In the genomic region with DNA sequence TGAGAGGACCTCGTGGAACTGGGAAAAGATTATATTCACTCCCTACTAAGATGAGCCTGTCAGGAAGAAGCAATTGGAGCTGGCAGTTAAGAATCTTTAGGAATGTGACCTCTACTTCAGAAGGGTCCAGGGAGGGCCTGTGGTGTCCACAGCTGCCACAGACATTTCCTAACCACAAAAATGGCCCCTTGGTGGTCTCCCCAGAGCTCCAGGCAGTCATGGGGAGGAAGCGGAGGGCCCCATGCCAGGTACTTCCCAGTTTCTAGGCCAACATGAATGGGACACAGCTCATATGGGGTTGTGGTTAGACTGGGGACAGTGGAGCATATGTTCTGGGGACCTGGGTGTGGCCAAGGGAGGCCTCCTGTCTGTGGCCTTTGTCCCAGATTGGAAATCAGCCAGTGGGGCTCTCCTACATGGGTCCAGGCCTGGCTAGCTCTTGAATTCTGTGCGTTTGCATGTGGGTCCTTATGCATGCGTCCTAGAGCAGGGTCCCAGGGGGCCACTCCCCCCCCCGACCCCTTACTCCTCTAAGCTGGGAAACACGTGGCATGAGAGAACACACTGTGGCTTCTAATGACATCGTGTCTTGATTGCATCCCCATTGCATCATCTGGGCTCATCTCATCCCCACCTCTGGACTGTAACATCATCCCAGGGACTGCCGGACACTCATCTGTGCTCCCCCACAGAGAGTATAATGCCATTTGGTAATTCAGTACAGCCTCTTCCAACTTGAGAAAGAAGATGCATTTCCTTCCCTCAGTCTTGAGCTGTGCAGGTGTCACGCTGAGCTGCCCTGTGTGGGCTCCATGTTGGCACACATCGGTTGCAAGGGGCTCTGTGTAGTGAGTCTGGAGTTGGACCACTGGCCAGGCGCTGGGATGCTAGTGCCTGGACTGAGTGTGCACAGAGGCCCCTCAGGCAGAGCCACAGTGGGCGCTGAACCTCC, we compare ENCODE assay signal across 8 cellular contexts. TPM values are rescaled to one million over a fixed set of nuclear protein-coding genes. Genes with fewer than 3 reads are reported as not detected.
DNase-seq lines count a peak whose midpoint lies in the region; ATAC-seq and TF ChIP-seq lines count a peak whose summit lies in the region.

No MANE protein-coding gene starts in this region.

- TF ChIP-seq EP300 in esophagus muscularis mucosa (IDR thresholded peaks at IDR 0.05), result no peak

- H3K27ac ChIP-seq in heart right ventricle (peak overlapping the region in 8 of 10 donors; percentile 7 to 96 (median 45)), urinary bladder (ENCODE audit: low read depth) (peak overlapping the region; percentile 46), esophagus muscularis mucosa (replicated peaks in 1 of 4) (peak overlapping the region in 1 of 4 donors; percentile 41)

- DNase-seq in heart right ventricle (no peak), Right ventricle myocardium inferior (ENCODE audit: missing footprints) (no peak), SKM-1 (lab: John Stamatoyannopoulos, UW; ENCODE audit: unreplicated experiment) (peak; percentile 23), glutamatergic neuron (peak; percentile 60), esophagus muscularis mucosa (ENCODE audit: extremely low spot score) (no peak), NCI-H526 (lab: John Stamatoyannopoulos, UW) (no peak)
- DNase-seq in activated T-cell treated with anti-CD3 and anti-CD28 coated beads, Interleukin-2, amount 50 U/mL, for 1 hour, result no peak

- H3K4me1 Mint-ChIP-seq in glutamatergic neuron (ENCODE audit: low read depth, unreplicated experiment), result peaks cover 20% of the 10 kb centered on the region

- ATAC-seq in heart right ventricle, result peak in 2 of 8 donors; percentile 4 to 39
- no peak for ATAC-seq in Right ventricle myocardium inferior

- H3K36me3 ChIP-seq in heart right ventricle (peaks cover 0 to 35% (median under 1%) of the 10 kb centered on the region in 9 donors), urinary bladder (ENCODE audit: insufficient read depth) (no peaks in the 10 kb centered on the region), esophagus muscularis mucosa (peaks cover 0 to 32% (median 9%) of the 10 kb centered on the region in 4 donors)

- no peaks in the 10 kb centered on the region for H3K36me3 Mint-ChIP-seq in glutamatergic neuron (ENCODE audit: unreplicated experiment)

- peaks cover 12 to 100% (median 78%) of the 10 kb centered on the region in 9 donors for H3K4me1 ChIP-seq in heart right ventricle
- peaks cover 2% of the 10 kb centered on the region for H3K4me1 ChIP-seq in urinary bladder (ENCODE audit: insufficient read depth)
- H3K4me1 ChIP-seq in esophagus muscularis mucosa, result peaks cover 64 to 82% (median 74%) of the 10 kb centered on the region in 4 donors

- H3K9me3 Mint-ChIP-seq in glutamatergic neuron (ENCODE audit: unreplicated experiment), result peaks cover 14% of the 10 kb centered on the region

- WGBS in heart right ventricle, 2 donors, result 78 to 89% methylated on average over 12 of the region's 12 CpGs
- 88% methylated on average over 12 of the region's 12 CpGs for WGBS in urinary bladder
- WGBS in esophagus muscularis mucosa, result 77% methylated on average over 7 of the region's 12 CpGs

- intact Hi-C loops in heart right ventricle (cut with DNase I), result no loop called here
- intact Hi-C loops in Right ventricle myocardium inferior (cut with DNase I), result no loop called here
- intact Hi-C loops in esophagus muscularis mucosa (cut with DNase I), result no loop called here

- H3K4me3 ChIP-seq in heart right ventricle (no peak overlapping the region), urinary bladder (ENCODE audit: low read depth, low read length) (no peak overlapping the region), esophagus muscularis mucosa (no peak overlapping the region)

- TF ChIP-seq POLR2A in esophagus muscularis mucosa (IDR thresholded peaks at IDR 0.05; ENCODE audit: low read depth), result no peak

- TF ChIP-seq CTCF in heart right ventricle (IDR thresholded peaks at IDR 0.05), result no peak
- TF ChIP-seq CTCF in glutamatergic neuron (IDR thresholded peaks at IDR 0.05; ENCODE audit: partially characterized antibody, unreplicated experiment), result no peak
- no peak for TF ChIP-seq CTCF in esophagus muscularis mucosa (IDR thresholded peaks at IDR 0.05)

- H3K4me3 Mint-ChIP-seq in glutamatergic neuron (ENCODE audit: unreplicated experiment), result no peak overlapping the region

- peak overlapping the region; percentile 81 for H3K27ac Mint-ChIP-seq in glutamatergic neuron (ENCODE audit: unreplicated experiment)

- H3K9me3 ChIP-seq in heart right ventricle (no peaks in the 10 kb centered on the region), esophagus muscularis mucosa (no peaks in the 10 kb centered on the region)

- H3K27me3 Mint-ChIP-seq in glutamatergic neuron (ENCODE audit: unreplicated experiment), result peaks cover 12% of the 10 kb centered on the region

- H3K27me3 ChIP-seq in heart right ventricle, result no peaks in the 10 kb centered on the region
- H3K27me3 ChIP-seq in esophagus muscularis mucosa, result no peaks in the 10 kb centered on the region

RNA-seq across cellular contexts. Expression of a gene that starts 31.3 kb away (rescaled TPM):
- total RNA-seq in heart right ventricle (100 to 1,000 TPM in 1 of 10 donors, 10 to 100 TPM in 8, 1 to 10 TPM in 1; 9.5 to 146 (median 19.2) TPM), Right ventricle myocardium inferior (12.7 TPM), glutamatergic neuron (ENCODE audit: unreplicated experiment) (2.8 TPM), urinary bladder (16.4 TPM), esophagus muscularis mucosa (100 to 1,000 TPM in 1 of 4 donors, 10 to 100 TPM in 3; 20.6 to 289 (median 29.6) TPM)
- polyA plus RNA-seq in heart right ventricle (10 to 100 TPM in 1 of 2 donors, 1 to 10 TPM in 1; 8.6 to 13.7 TPM), urinary bladder (26.0 TPM)

Comparison
In these comparisons a context has a peak if more than half of its experiments do, and no peak if none do; other contexts are left out.
1. DNase-seq: peak in SKM-1 (single experiment) and glutamatergic neuron (single experiment); none in heart right ventricle (0 of 2), Right ventricle myocardium inferior (single experiment), esophagus muscularis mucosa (single experiment), NCI-H526 (0 of 2) and activated T-cell treated with anti-CD3 and anti-CD28 coated beads, Interleukin-2, amount 50 U/mL, for 1 hour (single experiment).